Comparison of ENCODE assay signal across 17 cellular contexts in genomic region chr21:38793926-38794713, GRCh38. TPM values are rescaled to one million over a fixed set of nuclear protein-coding genes. Genes with fewer than 3 reads are reported as not detected.
DNase-seq lines count a peak whose midpoint lies in the region; ATAC-seq and TF ChIP-seq lines count a peak whose summit lies in the region.
"Had no signal": no experiment of that assay in that cellular context is flagged by ENCODE, and none has a peak within 500 bp of the region (broad histone marks: within the 10 kb centered on the region; RNA-seq: fewer than 3 reads in every experiment).

No MANE protein-coding gene starts in this region.

- in situ Hi-C loops in transverse colon (cut with MboI; ENCODE audit: low pct_ligation_motif_present in 1 of 4, low pct_unique_long_range_greater_than_20kb in 1 of 4, low sequenced_read_pairs in 3 of 4): loop anchor here in 1 of 4 donors (10.0 kb wide), 1 partner anchor 59 kb away; no protein-coding TSS in a partner anchor

- TF ChIP-seq CTCF in body of pancreas (IDR thresholded peaks at IDR 0.05) (no peak), transverse colon (IDR thresholded peaks at IDR 0.05) (no peak), lower leg skin (IDR thresholded peaks at IDR 0.05) (no peak), gastroesophageal sphincter (IDR thresholded peaks at IDR 0.05) (no peak)

- H3K4me1 ChIP-seq in body of pancreas (peaks cover 8% of the 10 kb centered on the region), transverse colon (peaks cover 6 to 65% (median 30%) of the 10 kb centered on the region in 4 donors), gastroesophageal sphincter (no peaks in the 10 kb centered on the region)
- H3K4me1 ChIP-seq: psoas muscle had no signal

- H3K36me3 ChIP-seq in body of pancreas (replicated peaks in 1 of 2; ENCODE audit: insufficient read depth in 1 of 2, low read depth in 2 of 2) (no peaks in the 10 kb centered on the region), transverse colon (no peaks in the 10 kb centered on the region), gastroesophageal sphincter (no peaks in the 10 kb centered on the region)
- H3K36me3 ChIP-seq: BE2C had no signal

- intact Hi-C loops in body of pancreas (cut with DNase I): no loop called here
- intact Hi-C loops in transverse colon (cut with DNase I; ENCODE audit: low total_unique reads): no loop called here
- intact Hi-C loops in lower leg skin (cut with DNase I; ENCODE audit: low total_unique reads): no loop called here

- H3K4me3 ChIP-seq in body of pancreas (no peak overlapping the region), transverse colon (no peak overlapping the region), lower leg skin (ENCODE audit: low read depth, poor library complexity, severe bottlenecking) (no peak overlapping the region), gastroesophageal sphincter (no peak overlapping the region)
- H3K4me3 ChIP-seq: psoas muscle had no signal

- 75 to 76% methylated on average over 16 of the region's 16 CpGs for WGBS in body of pancreas, 2 donors
- WGBS in transverse colon (ENCODE audit: low coverage in 1 of 2), 2 donors: 81% methylated on average over 16 of the region's 16 CpGs; no CpG with 5 or more reads in 1 of the 2 donors
- 89 to 95% methylated on average over 16 of the region's 16 CpGs for WGBS in lower leg skin, 2 donors
- 90 to 100% methylated on average over 2 to 8 of the region's 16 CpGs for WGBS in gastroesophageal sphincter (ENCODE audit: low coverage in 1 of 2), 2 donors

- no peaks in the 10 kb centered on the region for H3K27me3 ChIP-seq in body of pancreas
- no peaks in the 10 kb centered on the region for H3K27me3 ChIP-seq in transverse colon
- no peaks in the 10 kb centered on the region for H3K27me3 ChIP-seq in gastroesophageal sphincter
- H3K27me3 ChIP-seq: BE2C had no signal

- peak overlapping the region in 1 of 4 donors; percentile 22 for H3K27ac ChIP-seq in body of pancreas
- H3K27ac ChIP-seq in transverse colon: peak overlapping the region in 3 of 4 donors; percentile 51 to 84 (median 64)
- no peak overlapping the region for H3K27ac ChIP-seq in gastroesophageal sphincter
- H3K27ac ChIP-seq: psoas muscle had no signal

- peak; percentile 74 for ATAC-seq in body of pancreas
- ATAC-seq in HG03039 (IDR thresholded peaks at IDR 0.05; ENCODE audit: unreplicated experiment): no peak
- no peak for ATAC-seq in gastroesophageal sphincter

- TF ChIP-seq POLR2A in body of pancreas (IDR thresholded peaks at IDR 0.05): no peak
- no peak for TF ChIP-seq POLR2A in transverse colon (IDR thresholded peaks at IDR 0.05)
- TF ChIP-seq POLR2A in lower leg skin (IDR thresholded peaks at IDR 0.05): no peak
- TF ChIP-seq POLR2A in gastroesophageal sphincter (IDR thresholded peaks at IDR 0.05): no peak

- DNase-seq in NCI-H1092 treated with DMSO at 0.1 percent for 48 hours (lab: John Stamatoyannopoulos, UW) (peak; percentile 30), NCI-H1092 (lab: John Stamatoyannopoulos, UW) (no peak), NCI-H345 (lab: John Stamatoyannopoulos, UW) (peak; percentile 74), body of pancreas (peak in 1 of 4 donors; percentile 38), transverse colon (no peak), lower leg skin (ENCODE audit: low spot score in 2 of 2) (no peak)
- DNase-seq: 8988T; activated CD4-positive, alpha-beta T cell treated with anti-CD3 and anti-CD28 coated beads for 48 hours; aorta; BE2C; cerebellar nuclear complex; NCI-H1417 treated with DMSO at 0.1 percent for 48 hours; NCI-H774; psoas muscle; stimulated activated CD8-positive, alpha-beta memory T cell treated with anti-CD3 and anti-CD28 coated beads, Interleukin-4, amount 100 ng/mL, for 48 hours had no signal

- H3K9me3 ChIP-seq in body of pancreas (no peaks in the 10 kb centered on the region), transverse colon (no peaks in the 10 kb centered on the region), gastroesophageal sphincter (no peaks in the 10 kb centered on the region)
- H3K9me3 ChIP-seq: BE2C had no signal

- TF ChIP-seq EP300 in transverse colon (IDR thresholded peaks at IDR 0.05; ENCODE audit: low read depth): no peak
- no peak for TF ChIP-seq EP300 in gastroesophageal sphincter (IDR thresholded peaks at IDR 0.05)

RNA-seq across cellular contexts. Expression of gene ETS2, which starts 11.6 kb away (rescaled TPM):
- total RNA-seq in body of pancreas: 10 to 100 TPM; 17.9 to 25.7 TPM
- 100 to 1,000 TPM in 3 of 4 donors, 10 to 100 TPM in 1; 55.1 to 174 (median 127) TPM for total RNA-seq in transverse colon
- 100 to 1,000 TPM; 154 to 644 (median 289) TPM for total RNA-seq in lower leg skin
- 100 to 1,000 TPM in 1 of 4 donors, 10 to 100 TPM in 3; 50.9 to 169 (median 63.5) TPM for total RNA-seq in gastroesophageal sphincter

Comparison
In these comparisons a context has a peak if more than half of its experiments do, and no peak if none do; other contexts are left out.
1. DNase-seq: peak in NCI-H1092 treated with DMSO at 0.1 percent for 48 hours (single experiment) and NCI-H345 (single experiment); none in NCI-H1092 (single experiment), transverse colon (single experiment) and lower leg skin (0 of 2).
2. H3K27ac ChIP-seq: peak in transverse colon (3 of 4); none in gastroesophageal sphincter (0 of 4).